In the genomic region with DNA sequence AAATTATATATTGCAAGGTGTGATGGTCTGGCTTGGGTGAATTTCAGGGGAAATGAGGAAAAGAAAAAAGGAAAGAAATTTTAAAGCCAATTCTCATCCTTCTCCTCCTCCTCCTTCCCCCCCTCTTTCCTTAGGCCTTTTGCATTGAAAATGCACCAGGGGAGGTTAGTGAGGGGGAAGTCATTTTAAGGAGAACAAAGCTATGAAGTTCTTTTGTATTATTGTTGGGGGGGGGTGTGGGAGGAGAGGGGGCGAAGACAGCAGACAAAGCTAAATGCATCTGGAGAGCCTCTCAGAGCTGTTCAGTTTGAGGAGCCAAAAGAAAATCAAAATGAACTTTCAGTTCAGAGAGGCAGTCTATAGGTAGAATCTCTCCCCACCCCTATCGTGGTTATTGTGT, we compare ENCODE assay signal across 27 cellular contexts. TPM values are rescaled to one million over a fixed set of nuclear protein-coding genes. Genes with fewer than 3 reads are reported as not detected.
DNase-seq lines count a peak whose midpoint lies in the region; ATAC-seq and TF ChIP-seq lines count a peak whose summit lies in the region.
"Had no signal": no experiment of that assay in that cellular context is flagged by ENCODE, and none has a peak within 500 bp of the region (broad histone marks: within the 10 kb centered on the region; RNA-seq: fewer than 3 reads in every experiment).

No MANE protein-coding gene starts in this region.

- DNase-seq in AG04449 (ENCODE audit: low read depth, low spot score) (no peak), Karpas-422 (no peak), esophagus squamous epithelium (lab: John Stamatoyannopoulos, UW) (no peak), progenitor cell of endocrine pancreas (ENCODE audit: low spot score, unreplicated experiment) (no peak), NCI-H524 treated with DMSO at 0.1 percent for 48 hours (lab: John Stamatoyannopoulos, UW) (no peak), SJCRH30 (no peak)
- DNase-seq: activated CD4-positive, alpha-beta T cell treated with anti-CD3 and anti-CD28 coated beads, Interleukin-2, amount 50 U/mL, for 48 hours; activated CD4-positive, CD25-positive, alpha-beta regulatory T cell; activated T-cell treated with anti-CD3 and anti-CD28 coated beads, Interleukin-2, amount 50 U/mL, for 72 hours; C1 segment of cervical spinal cord; COR-L47; GDM1; lower lobe of right lung; NCI-H1694; NCI-H748 treated with DMSO at 0.1 percent for 48 hours; right cardiac atrium; stimulated activated CD4-positive, alpha-beta T cell treated with anti-CD3 and anti-CD28 coated beads, Interleukin-1b, Interleukin-23, amount 100 ng/mL, for 48 hours; stimulated activated naive CD8-positive, alpha-beta T cell treated with anti-CD3 and anti-CD28 coated beads, Interleukin-15, Interleukin-2, amounts not matched to agents 100 U/mL and 50 U/mL, for 24 hours; T-cell; testis had no signal

- peak overlapping the region; percentile 50 for H3K27ac Mint-ChIP-seq in progenitor cell of endocrine pancreas
- H3K27ac Mint-ChIP-seq: activated T-cell treated with anti-CD3 and anti-CD28 coated beads, Interleukin-2, amount 50 U/mL, for 72 hours; dendritic cell treated with granulocyte-macrophage colony-stimulating factor and Interleukin-4, amounts not matched to agents 40 ng/mL and 50 ng/mL, for 4 days; T-cell had no signal

- no peak for ATAC-seq in HG03039 (IDR thresholded peaks at IDR 0.05; ENCODE audit: unreplicated experiment)
- ATAC-seq: activated T-cell treated with anti-CD3 and anti-CD28 coated beads, Interleukin-2, amount 50 U/mL, for 72 hours; lower lobe of right lung; right cardiac atrium; stimulated activated naive CD8-positive, alpha-beta T cell treated with anti-CD3 and anti-CD28 coated beads, Interleukin-15, Interleukin-2, amounts not matched to agents 100 U/mL and 50 U/mL, for 24 hours; T-cell had no signal

- H3K36me3 Mint-ChIP-seq in progenitor cell of endocrine pancreas (ENCODE audit: insufficient read depth), result no peaks in the 10 kb centered on the region
- H3K36me3 Mint-ChIP-seq: T-cell had no signal

- CTCF ChIA-PET in AG04449 (lab: Yijun Ruan, JAX), result interaction anchor here (0.7 to 1.7 kb wide), 7 partner anchors 10 to 134 kb away, joined by 3 to 4 read pairs (median 3); a partner anchor contains a TSS

- peaks cover 4% of the 10 kb centered on the region; the same call in 1 of the 2 replicates for H4K20me1 ChIP-seq in Karpas-422 (ENCODE audit: insufficient read depth, low read depth, low read length)

- H3K36me3 ChIP-seq in Karpas-422 (ENCODE audit: insufficient read depth, low read length), result peaks cover 8% of the 10 kb centered on the region; the same call in 1 of the 2 replicates
- no peaks in the 10 kb centered on the region for H3K36me3 ChIP-seq in esophagus squamous epithelium
- H3K36me3 ChIP-seq in SJCRH30, result no peaks in the 10 kb centered on the region; the same call in 1 of the 2 replicates
- H3K36me3 ChIP-seq: lower lobe of right lung had no signal

- WGBS in esophagus squamous epithelium, 2 donors, result 44 to 45% methylated on average over 2 of the region's 2 CpGs

- H3K27me3 ChIP-seq in Karpas-422 (ENCODE audit: low read length) (no peaks in the 10 kb centered on the region), esophagus squamous epithelium (peaks cover 0 to 58% (median 0%) of the 10 kb centered on the region in 4 donors), SJCRH30 (no peaks in the 10 kb centered on the region)
- H3K27me3 ChIP-seq: testis had no signal

- no peak for TF ChIP-seq POLR2A in esophagus squamous epithelium (IDR thresholded peaks at IDR 0.05)

- POLR2A ChIA-PET in AG04449 (lab: Yijun Ruan, JAX), result no interaction called here

- peak overlapping the region; percentile 99 for H3K4me2 ChIP-seq in Karpas-422 (ENCODE audit: low read depth, low read length, poor library complexity, severe bottlenecking)

- H3K9me3 ChIP-seq in Karpas-422 (ENCODE audit: low read length) (no peaks in the 10 kb centered on the region), esophagus squamous epithelium (no peaks in the 10 kb centered on the region), SJCRH30 (replicated peaks) (no peaks in the 10 kb centered on the region)
- H3K9me3 ChIP-seq: lower lobe of right lung, testis had no signal

- H3K4me1 Mint-ChIP-seq in progenitor cell of endocrine pancreas (ENCODE audit: low read depth), result peaks cover 63% of the 10 kb centered on the region

- peaks cover 17% of the 10 kb centered on the region for H3K79me2 ChIP-seq in Karpas-422 (ENCODE audit: low read length)

- no peak overlapping the region for H2AFZ ChIP-seq in Karpas-422 (ENCODE audit: low read length)

- H3K9me2 ChIP-seq in Karpas-422 (replicated peaks; ENCODE audit: insufficient read depth, low read length), result no peaks in the 10 kb centered on the region

- H3K4me3 Mint-ChIP-seq in progenitor cell of endocrine pancreas (ENCODE audit: low read depth), result peak overlapping the region; percentile 57
- H3K4me3 Mint-ChIP-seq: activated T-cell treated with anti-CD3 and anti-CD28 coated beads, Interleukin-2, amount 50 U/mL, for 72 hours; dendritic cell treated with granulocyte-macrophage colony-stimulating factor and Interleukin-4, amounts not matched to agents 40 ng/mL and 50 ng/mL, for 4 days had no signal

- no peaks in the 10 kb centered on the region for H3K9me3 Mint-ChIP-seq in progenitor cell of endocrine pancreas (ENCODE audit: low read depth)
- H3K9me3 Mint-ChIP-seq: activated T-cell treated with anti-CD3 and anti-CD28 coated beads, Interleukin-2, amount 50 U/mL, for 72 hours; central memory CD8-positive, alpha-beta T cell; dendritic cell treated with granulocyte-macrophage colony-stimulating factor and Interleukin-4, amounts not matched to agents 40 ng/mL and 50 ng/mL, for 4 days; T-cell had no signal

- H3K27ac ChIP-seq in Karpas-422 (ENCODE audit: low read length) (peak overlapping the region; percentile 46), esophagus squamous epithelium (peak overlapping the region in 2 of 4 donors; percentile 0 to 96), SJCRH30 (no peak overlapping the region)
- H3K27ac ChIP-seq: lower lobe of right lung, testis had no signal

- intact Hi-C loops in esophagus squamous epithelium (cut with DNase I), result no loop called here

- H3K4me1 ChIP-seq in Karpas-422 (ENCODE audit: low read length) (peaks cover 36% of the 10 kb centered on the region), esophagus squamous epithelium (peaks cover 11 to 65% (median 22%) of the 10 kb centered on the region in 3 donors), SJCRH30 (peaks cover 3% of the 10 kb centered on the region; the same call in 1 of the 2 replicates)
- H3K4me1 ChIP-seq: lower lobe of right lung had no signal

- TF ChIP-seq CTCF in AG04449 (IDR thresholded peaks at IDR 0.05; ENCODE audit: insufficient read depth, low read length, missing control alignments) (no peak), esophagus squamous epithelium (IDR thresholded peaks at IDR 0.05) (no peak), progenitor cell of endocrine pancreas (IDR thresholded peaks at IDR 0.05; ENCODE audit: unreplicated experiment) (no peak)

- H3K27me3 Mint-ChIP-seq in progenitor cell of endocrine pancreas, result peaks cover 28% of the 10 kb centered on the region

- H3K4me3 ChIP-seq in AG04449 (ENCODE audit: low read depth, low read length), result peak overlapping the region; percentile 13; the same call in 1 of the 2 replicates
- H3K4me3 ChIP-seq in Karpas-422 (ENCODE audit: low read length), result peak overlapping the region; percentile 47
- peak overlapping the region in 3 of 4 donors; percentile 28 to 76 (median 68) for H3K4me3 ChIP-seq in esophagus squamous epithelium
- no peak overlapping the region for H3K4me3 ChIP-seq in SJCRH30
- H3K4me3 ChIP-seq: testis had no signal

- peak overlapping the region; percentile 52 for H3K9ac ChIP-seq in Karpas-422 (ENCODE audit: low read length)

RNA-seq across cellular contexts. Expression of a gene that starts 1.9 kb away (rescaled TPM):
- total RNA-seq in Karpas-422 (2014; rRNA removed; shearing (Covaris generic); ENCODE audit: low replicate concordance), result 7.3 and 9.7 TPM in 2 replicates
- total RNA-seq in esophagus squamous epithelium (1 to 10 TPM; 1.1 to 3.1 (median 1.3) TPM), progenitor cell of endocrine pancreas (19.6 and 19.8 TPM in 2 replicates)
- 4.7 and 6.3 TPM in 2 replicates for total RNA-seq in SJCRH30 (2014; rRNA removed; shearing (Covaris generic))
- total RNA-seq: astrocyte, frontal cortex, H1 had no signal

RNA-seq across cellular contexts. Expression of a gene that starts 22.7 kb away (rescaled TPM):
- total RNA-seq in Karpas-422 (2014; rRNA removed; shearing (Covaris generic); ENCODE audit: low replicate concordance), result not detected in 2 replicates
- total RNA-seq in esophagus squamous epithelium (1 to 10 TPM in 1 of 4 donors, under 1 TPM in 1, not detected in 2; 0.31 to 1.1 TPM), progenitor cell of endocrine pancreas (2.7 and 4.6 TPM in 2 replicates)
- not detected in 2 replicates for total RNA-seq in SJCRH30 (2014; rRNA removed; shearing (Covaris generic))
- total RNA-seq: activated T-cell treated with anti-CD3 and anti-CD28 coated beads, Interleukin-2, amount 50 U/mL, for 72 hours; astrocyte; frontal cortex; H1; lower lobe of right lung; mononuclear cell; right cardiac atrium; T-cell had no signal

RNA-seq across cellular contexts. Expression of a gene that starts 27.3 kb away (rescaled TPM):
- total RNA-seq in Karpas-422 (2014; rRNA removed; shearing (Covaris generic); ENCODE audit: low replicate concordance), result not detected in 2 replicates
- total RNA-seq in esophagus squamous epithelium (1 to 10 TPM in 1 of 4 donors, under 1 TPM in 2, not detected in 1; 0.21 to 1.1 (median 0.30) TPM), progenitor cell of endocrine pancreas (0.17 and 0.27 TPM in 2 replicates)
- 1.3 and 2.2 TPM in 2 replicates for total RNA-seq in SJCRH30 (2014; rRNA removed; shearing (Covaris generic))
- total RNA-seq: activated T-cell treated with anti-CD3 and anti-CD28 coated beads, Interleukin-2, amount 50 U/mL, for 72 hours; astrocyte; frontal cortex; H1; mononuclear cell; T-cell had no signal

RNA-seq across cellular contexts. Expression of a gene that starts 46.7 kb away (rescaled TPM):
- not detected in 2 replicates for total RNA-seq in Karpas-422 (2014; rRNA removed; shearing (Covaris generic); ENCODE audit: low replicate concordance)
- total RNA-seq in esophagus squamous epithelium (under 1 TPM in 1 of 4 donors, not detected in 3; 0.70 TPM), progenitor cell of endocrine pancreas (not detected in 2 replicates)
- total RNA-seq in SJCRH30 (2014; rRNA removed; shearing (Covaris generic)), result 0.05 TPM in 1 of 2 replicates, not detected in the other
- total RNA-seq: activated T-cell treated with anti-CD3 and anti-CD28 coated beads, Interleukin-2, amount 50 U/mL, for 72 hours; astrocyte; frontal cortex; H1; lower lobe of right lung; mononuclear cell; right cardiac atrium; T-cell had no signal

RNA-seq across cellular contexts. Expression of a gene that starts 55.6 kb away (rescaled TPM):
- total RNA-seq in Karpas-422 (2014; rRNA removed; shearing (Covaris generic); ENCODE audit: low replicate concordance), result not detected in 2 replicates
- total RNA-seq in esophagus squamous epithelium (1 to 10 TPM in 1 of 4 donors, not detected in 3; 1.5 TPM), progenitor cell of endocrine pancreas (not detected in 2 replicates)
- 5.6 and 7.1 TPM in 2 replicates for total RNA-seq in SJCRH30 (2014; rRNA removed; shearing (Covaris generic))
- total RNA-seq: activated T-cell treated with anti-CD3 and anti-CD28 coated beads, Interleukin-2, amount 50 U/mL, for 72 hours; astrocyte; frontal cortex; H1; lower lobe of right lung; mononuclear cell; T-cell had no signal
